8 cellular contexts compared by ENCODE assay signal in genomic region chr10:102918817-102919236, GRCh38. TPM values are rescaled to one million over a fixed set of nuclear protein-coding genes. Genes with fewer than 3 reads are reported as not detected.
DNase-seq lines count a peak whose midpoint lies in the region; ATAC-seq and TF ChIP-seq lines count a peak whose summit lies in the region.

No MANE protein-coding gene starts in this region.

- peak overlapping the region; percentile 89 for H3K9ac ChIP-seq in Karpas-422 (ENCODE audit: low read length)

- no peak overlapping the region for H3K27ac ChIP-seq in Karpas-422 (ENCODE audit: low read length)
- H3K27ac ChIP-seq in foreskin keratinocyte = no peak overlapping the region
- peak overlapping the region; percentile 96 to 98 (median 96) for H3K27ac ChIP-seq in gastrocnemius medialis

- H3K4me1 Mint-ChIP-seq in activated T-helper 1 cell treated with anti-CD3 and anti-CD28 coated beads, Interleukin-12 subunit alpha, Interleukin-12 subunit beta, Interleukin-2, Interleukin-4 antibody, amounts not matched to agents 30 ng/mL and 10 ng/mL and 1 ng/mL, durations not matched to agents 14 hours and 24 hours and 36 hours (ENCODE audit: low read depth) = peaks cover 64% of the 10 kb centered on the region

- peaks cover 39% of the 10 kb centered on the region for H3K4me1 ChIP-seq in Karpas-422 (ENCODE audit: low read length)
- no peaks in the 10 kb centered on the region for H3K4me1 ChIP-seq in foreskin keratinocyte
- peaks cover 30 to 32% of the 10 kb centered on the region in 2 donors for H3K4me1 ChIP-seq in gastrocnemius medialis

- peaks cover 7% of the 10 kb centered on the region for H3K27me3 Mint-ChIP-seq in activated T-helper 1 cell treated with anti-CD3 and anti-CD28 coated beads, Interleukin-12 subunit alpha, Interleukin-12 subunit beta, Interleukin-2, Interleukin-4 antibody, amounts not matched to agents 30 ng/mL and 10 ng/mL and 1 ng/mL, durations not matched to agents 14 hours and 24 hours and 36 hours (ENCODE audit: insufficient read depth)

- peak overlapping the region; percentile 87 for H3K4me2 ChIP-seq in Karpas-422 (ENCODE audit: low read depth, low read length, poor library complexity, severe bottlenecking)

- DNase-seq in GM13976 (ENCODE audit: low spot score) = peak; percentile 56
- no peak for DNase-seq in Karpas-422
- DNase-seq in activated T-helper 1 cell treated with anti-CD3 and anti-CD28 coated beads, Interleukin-12 subunit alpha, Interleukin-12 subunit beta, Interleukin-2, Interleukin-4 antibody, amounts not matched to agents 30 ng/mL and 10 ng/mL and 1 ng/mL, durations not matched to agents 14 hours and 24 hours and 36 hours (ENCODE audit: low spot score) = peak; percentile 31
- DNase-seq in foreskin keratinocyte = peak in 1 of 2 donors; percentile 11
- DNase-seq in gastrocnemius medialis = no peak
- DNase-seq in NOMO-1 treated with dmso at 0.1 percent for 144 hours (lab: John Stamatoyannopoulos, UW; ENCODE audit: unreplicated experiment) = no peak

- H3K9me3 Mint-ChIP-seq in activated T-helper 1 cell treated with anti-CD3 and anti-CD28 coated beads, Interleukin-12 subunit alpha, Interleukin-12 subunit beta, Interleukin-2, Interleukin-4 antibody, amounts not matched to agents 30 ng/mL and 10 ng/mL and 1 ng/mL, durations not matched to agents 14 hours and 24 hours and 36 hours = no peaks in the 10 kb centered on the region

- no peaks in the 10 kb centered on the region for H3K27me3 ChIP-seq in Karpas-422 (ENCODE audit: low read length)
- H3K27me3 ChIP-seq in foreskin keratinocyte = peaks cover 3% of the 10 kb centered on the region
- H3K27me3 ChIP-seq in gastrocnemius medialis = no peaks in the 10 kb centered on the region

- no peaks in the 10 kb centered on the region for H3K9me3 ChIP-seq in Karpas-422 (ENCODE audit: low read length)
- H3K9me3 ChIP-seq in gastrocnemius medialis = no peaks in the 10 kb centered on the region

- H3K79me2 ChIP-seq in Karpas-422 (ENCODE audit: low read length) = no peaks in the 10 kb centered on the region

- ATAC-seq in foreskin keratinocyte = no peak
- no peak for ATAC-seq in gastrocnemius medialis
- ATAC-seq in GM18520 (IDR thresholded peaks at IDR 0.05; ENCODE audit: unreplicated experiment) = no peak
- ATAC-seq in HG03520 (IDR thresholded peaks at IDR 0.05; ENCODE audit: unreplicated experiment) = no peak

- H3K36me3 ChIP-seq in Karpas-422 (ENCODE audit: insufficient read depth, low read length) (no peaks in the 10 kb centered on the region), gastrocnemius medialis (no peaks in the 10 kb centered on the region)

- H3K4me3 ChIP-seq in Karpas-422 (ENCODE audit: low read length) (peak overlapping the region; percentile 90), gastrocnemius medialis (peak overlapping the region; percentile 80 to 95 (median 92))

- peak overlapping the region; percentile 60 for H3K27ac Mint-ChIP-seq in activated T-helper 1 cell treated with anti-CD3 and anti-CD28 coated beads, Interleukin-12 subunit alpha, Interleukin-12 subunit beta, Interleukin-2, Interleukin-4 antibody, amounts not matched to agents 30 ng/mL and 10 ng/mL and 1 ng/mL, durations not matched to agents 14 hours and 24 hours and 36 hours

- no peak for TF ChIP-seq POLR2A in gastrocnemius medialis (IDR thresholded peaks at IDR 0.05)

- H2AFZ ChIP-seq in Karpas-422 (ENCODE audit: low read length) = peak overlapping the region; percentile 99

- TF ChIP-seq CTCF in GM13976 (IDR thresholded peaks at IDR 0.05; ENCODE audit: borderline replicate concordance, control extremely low read depth, extremely low read depth, insufficient read depth, missing control alignments) = peak; percentile 7
- peak; percentile 31 for TF ChIP-seq CTCF in foreskin keratinocyte (conservative IDR thresholded peaks at IDR 0.05)
- peak in 1 of 5 experiments; percentile 3 for TF ChIP-seq CTCF in gastrocnemius medialis (IDR thresholded peaks at IDR 0.05 in 4 of 5, conservative IDR thresholded peaks at IDR 0.05 in 1 of 5)

- in situ Hi-C loops in GM13976 (cut with MboI; ENCODE audit: low sequenced_read_pairs, unreplicated experiment) (loop anchor here (10.0 kb wide), 1 partner anchor 316 kb away; no protein-coding TSS in a partner anchor), gastrocnemius medialis (cut with MboI; ENCODE audit: low sequenced_read_pairs in 4 of 4) (loop anchor here (5.0 kb wide), 1 partner anchor 323 kb away; no protein-coding TSS in a partner anchor)

- peaks cover 3% of the 10 kb centered on the region for H3K36me3 Mint-ChIP-seq in activated T-helper 1 cell treated with anti-CD3 and anti-CD28 coated beads, Interleukin-12 subunit alpha, Interleukin-12 subunit beta, Interleukin-2, Interleukin-4 antibody, amounts not matched to agents 30 ng/mL and 10 ng/mL and 1 ng/mL, durations not matched to agents 14 hours and 24 hours and 36 hours (ENCODE audit: low read depth)

- H4K20me1 ChIP-seq in Karpas-422 (ENCODE audit: insufficient read depth, low read depth, low read length) = no peaks in the 10 kb centered on the region

- intact Hi-C loops in activated T-helper 1 cell treated with anti-CD3 and anti-CD28 coated beads, Interleukin-12 subunit alpha, Interleukin-12 subunit beta, Interleukin-2, Interleukin-4 antibody, amounts not matched to agents 30 ng/mL and 10 ng/mL and 1 ng/mL, durations not matched to agents 14 hours and 24 hours and 36 hours (cut with micrococcal nuclease) = loop anchor here (1.0 to 10.0 kb wide), 13 partner anchors 65 to 1567 kb away; partner anchors contain the start of genes ACTR1A, ARL3, BORCS7 and BTRC
- intact Hi-C loops in gastrocnemius medialis (cut with DNase I; ENCODE audit: low total_unique reads) = loop anchor here (1.0 to 5.0 kb wide), 3 partner anchors 274 to 478 kb away; partner anchors contain the start of genes ACTR1A, ATP5MK, NT5C2 and PDCD11

- H3K4me3 Mint-ChIP-seq in activated T-helper 1 cell treated with anti-CD3 and anti-CD28 coated beads, Interleukin-12 subunit alpha, Interleukin-12 subunit beta, Interleukin-2, Interleukin-4 antibody, amounts not matched to agents 30 ng/mL and 10 ng/mL and 1 ng/mL, durations not matched to agents 14 hours and 24 hours and 36 hours = peak overlapping the region; percentile 92

- H3K9me2 ChIP-seq in Karpas-422 (replicated peaks; ENCODE audit: insufficient read depth, low read length) = no peaks in the 10 kb centered on the region

RNA-seq across cellular contexts. Expression of gene CNNM2, which starts 0.7 kb away (rescaled TPM):
- 5.5 and 7.6 TPM in 2 replicates for total RNA-seq in Karpas-422 (2014; rRNA removed; shearing (Covaris generic); ENCODE audit: low replicate concordance)
- total RNA-seq in activated T-helper 1 cell treated with anti-CD3 and anti-CD28 coated beads, Interleukin-12 subunit alpha, Interleukin-12 subunit beta, Interleukin-2, Interleukin-4 antibody, amounts not matched to agents 30 ng/mL and 10 ng/mL and 1 ng/mL, durations not matched to agents 14 hours and 24 hours and 36 hours = 5.5 and 6.6 TPM in 2 replicates
- total RNA-seq in foreskin keratinocyte (2.4 TPM in 2 replicates), gastrocnemius medialis (1 to 10 TPM; 1.1 to 3.2 (median 2.0) TPM)
- polyA plus RNA-seq in foreskin keratinocyte = 1.2 and 1.3 TPM in 2 replicates

RNA-seq across cellular contexts. Expression of gene AS3MT, which starts 49.6 kb away (rescaled TPM):
- total RNA-seq in Karpas-422 (2014; rRNA removed; shearing (Covaris generic); ENCODE audit: low replicate concordance) = not detected in 2 replicates
- total RNA-seq in activated T-helper 1 cell treated with anti-CD3 and anti-CD28 coated beads, Interleukin-12 subunit alpha, Interleukin-12 subunit beta, Interleukin-2, Interleukin-4 antibody, amounts not matched to agents 30 ng/mL and 10 ng/mL and 1 ng/mL, durations not matched to agents 14 hours and 24 hours and 36 hours = 0.12 and 0.47 TPM in 2 replicates
- total RNA-seq in foreskin keratinocyte (4.4 and 6.4 TPM in 2 replicates), gastrocnemius medialis (1 to 10 TPM in 3 of 4 donors, under 1 TPM in 1; 0.91 to 5.6 (median 4.8) TPM)
- 4.0 and 7.9 TPM in 2 replicates for polyA plus RNA-seq in foreskin keratinocyte

Comparison
In these comparisons a context has a peak if more than half of its experiments do, and no peak if none do; other contexts are left out.
1. DNase-seq: peak in GM13976 (single experiment) and activated T-helper 1 cell treated with anti-CD3 and anti-CD28 coated beads, Interleukin-12 subunit alpha, Interleukin-12 subunit beta, Interleukin-2, Interleukin-4 antibody, amounts not matched to agents 30 ng/mL and 10 ng/mL and 1 ng/mL, durations not matched to agents 14 hours and 24 hours and 36 hours (single experiment); none in Karpas-422 (single experiment), gastrocnemius medialis (0 of 2) and NOMO-1 treated with dmso at 0.1 percent for 144 hours (single experiment).
2. H3K27ac ChIP-seq: peak in gastrocnemius medialis (4 of 4); none in Karpas-422 (single experiment) and foreskin keratinocyte (single experiment).